Comparison of ENCODE assay signal across 16 cellular contexts in the genomic region with DNA sequence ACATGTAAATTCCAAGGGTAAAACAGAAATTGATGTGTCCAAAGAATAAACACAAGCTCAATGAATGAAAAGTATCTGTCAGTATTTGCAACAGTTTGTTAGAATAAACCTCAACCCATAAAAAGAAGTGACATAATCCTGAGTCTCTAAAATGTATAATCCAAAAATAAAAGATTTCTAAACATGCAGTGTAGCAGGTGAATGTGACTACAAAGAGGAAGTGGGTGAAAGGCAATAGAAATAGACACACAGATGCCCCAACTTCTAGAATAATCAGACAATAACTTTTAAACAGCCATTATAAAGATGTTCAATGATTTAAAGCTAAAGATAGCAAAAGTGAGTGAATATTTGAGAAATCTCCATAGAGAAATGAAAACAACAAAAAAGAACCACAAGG.
A peak's percentile ranks its signal among the peaks of the same experiment; 100 is the strongest.
DNase-seq lines count a peak whose midpoint lies in the region; ATAC-seq lines count a peak whose summit lies in the region.
"Had no signal": no experiment of that assay in that cellular context is flagged by ENCODE, and none has a peak within 500 bp of the region (broad histone marks: within the 10 kb centered on the region; RNA-seq: fewer than 3 reads in every experiment).

No MANE protein-coding gene starts in this region.

- H3K27me3 ChIP-seq in effector memory CD4-positive, alpha-beta T cell (replicated peaks; ENCODE audit: control insufficient read depth, insufficient read depth, low read length, poor library complexity, severe bottlenecking): no peaks in the 10 kb centered on the region
- H3K27me3 ChIP-seq: MG63 had no signal

- no peaks in the 10 kb centered on the region for H3K9me3 Mint-ChIP-seq in stimulated activated effector memory CD8-positive, alpha-beta T cell treated with anti-CD3 and anti-CD28 coated beads, Interleukin-12 subunit alpha, Interleukin-12 subunit beta, amount 100 ng/mL, for 72 hours

- H3K36me3 ChIP-seq in effector memory CD4-positive, alpha-beta T cell (ENCODE audit: control insufficient read depth, insufficient read depth, low read length): no peaks in the 10 kb centered on the region
- H3K36me3 ChIP-seq: HAP-1, MG63 had no signal

- H3K4me1 ChIP-seq in effector memory CD4-positive, alpha-beta T cell (ENCODE audit: control insufficient read depth, insufficient read depth, low read length, poor library complexity, severe bottlenecking): no peaks in the 10 kb centered on the region
- H3K4me1 ChIP-seq: Caco-2, HAP-1 had no signal

- no peak overlapping the region for H3K27ac Mint-ChIP-seq in stimulated activated effector memory CD8-positive, alpha-beta T cell treated with anti-CD3 and anti-CD28 coated beads, Interleukin-12 subunit alpha, Interleukin-12 subunit beta, amount 100 ng/mL, for 72 hours

- ATAC-seq in GM18511 (IDR thresholded peaks at IDR 0.05; ENCODE audit: unreplicated experiment) (peak; percentile 46), HG02610 (IDR thresholded peaks at IDR 0.05; ENCODE audit: unreplicated experiment) (peak; percentile 30)
- no peak for ATAC-seq in stimulated activated effector memory CD8-positive, alpha-beta T cell treated with anti-CD3 and anti-CD28 coated beads, Interleukin-12 subunit alpha, Interleukin-12 subunit beta, amount 100 ng/mL, for 72 hours

- H3K4me3 ChIP-seq in effector memory CD4-positive, alpha-beta T cell (ENCODE audit: insufficient read depth, low read depth, low read length, poor library complexity, severe bottlenecking): no peak overlapping the region
- H3K4me3 ChIP-seq: HAP-1, MG63, PC-9 had no signal

- no peak overlapping the region for H3K27ac ChIP-seq in effector memory CD4-positive, alpha-beta T cell (ENCODE audit: insufficient read depth, low read length, poor library complexity, severe bottlenecking)
- H3K27ac ChIP-seq: PC-9 had no signal

- H3K9me3 ChIP-seq in effector memory CD4-positive, alpha-beta T cell (ENCODE audit: control insufficient read depth, low read length): no peaks in the 10 kb centered on the region
- H3K9me3 ChIP-seq: Caco-2, HAP-1 had no signal

- no peak overlapping the region for H3K4me3 Mint-ChIP-seq in stimulated activated effector memory CD8-positive, alpha-beta T cell treated with anti-CD3 and anti-CD28 coated beads, Interleukin-12 subunit alpha, Interleukin-12 subunit beta, amount 100 ng/mL, for 72 hours

- no peaks in the 10 kb centered on the region for H3K36me3 Mint-ChIP-seq in stimulated activated effector memory CD8-positive, alpha-beta T cell treated with anti-CD3 and anti-CD28 coated beads, Interleukin-12 subunit alpha, Interleukin-12 subunit beta, amount 100 ng/mL, for 72 hours

- no peaks in the 10 kb centered on the region for H3K4me1 Mint-ChIP-seq in stimulated activated effector memory CD8-positive, alpha-beta T cell treated with anti-CD3 and anti-CD28 coated beads, Interleukin-12 subunit alpha, Interleukin-12 subunit beta, amount 100 ng/mL, for 72 hours

- DNase-seq in MV-4-11 (lab: John Stamatoyannopoulos, UW) (peak; percentile 5), myocyte (ENCODE audit: low read depth) (peak; percentile 9)
- no peak for DNase-seq in effector memory CD4-positive, alpha-beta T cell
- DNase-seq in stimulated activated effector memory CD8-positive, alpha-beta T cell treated with anti-CD3 and anti-CD28 coated beads, Interleukin-12 subunit alpha, Interleukin-12 subunit beta, amount 100 ng/mL, for 72 hours (ENCODE audit: low spot score in 2 of 2): no peak
- no peak for DNase-seq in NK-92 treated with Interleukin-12 subunit alpha and Interleukin-12 subunit beta, amount 100 ng/mL, for 24 hours (lab: John Stamatoyannopoulos, UW)
- DNase-seq: AML-193, Caco-2, MG63, NCI-H1436, NCI-H2081, NCI-H510A treated with DMSO at 0.1 percent for 48 hours, PC-9, T-helper 1 cell had no signal

Comparison
In these comparisons a context has a peak if more than half of its experiments do, and no peak if none do; other contexts are left out.
1. DNase-seq: peak in MV-4-11 (single experiment) and myocyte (single experiment); none in effector memory CD4-positive, alpha-beta T cell (0 of 3), stimulated activated effector memory CD8-positive, alpha-beta T cell treated with anti-CD3 and anti-CD28 coated beads, Interleukin-12 subunit alpha, Interleukin-12 subunit beta, amount 100 ng/mL, for 72 hours (0 of 2) and NK-92 treated with Interleukin-12 subunit alpha and Interleukin-12 subunit beta, amount 100 ng/mL, for 24 hours (single experiment).